27 cellular contexts compared by ENCODE assay signal in the genomic region with DNA sequence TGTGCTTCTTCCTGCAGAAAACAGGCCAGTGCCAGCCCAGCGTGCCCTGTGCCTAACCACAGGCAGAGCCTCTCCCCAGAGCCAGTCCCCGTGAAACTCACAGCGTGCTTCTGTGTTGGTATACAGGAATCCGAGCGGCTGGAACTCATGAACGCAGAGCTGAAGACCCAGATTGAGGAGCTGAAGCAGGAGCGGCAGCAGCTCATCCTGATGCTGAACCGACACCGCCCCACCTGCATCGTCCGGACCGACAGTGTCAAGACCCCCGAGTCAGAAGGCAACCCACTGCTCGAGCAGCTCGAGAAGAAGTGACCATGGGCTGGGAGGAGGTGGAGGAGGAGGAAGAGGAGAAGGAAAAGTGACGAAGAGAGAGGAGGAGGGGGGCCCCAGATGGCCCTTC. TPM values are rescaled to one million over a fixed set of nuclear protein-coding genes. Genes with fewer than 3 reads are reported as not detected.
DNase-seq lines count a peak whose midpoint lies in the region; ATAC-seq and TF ChIP-seq lines count a peak whose summit lies in the region.
"Had no signal": no experiment of that assay in that cellular context is flagged by ENCODE, and none has a peak within 500 bp of the region (broad histone marks: within the 10 kb centered on the region; RNA-seq: fewer than 3 reads in every experiment).

No MANE protein-coding gene starts in this region.

- no peaks in the 10 kb centered on the region for H3K27me3 ChIP-seq in DOHH2 (ENCODE audit: control insufficient read depth, low read length)
- no peaks in the 10 kb centered on the region for H3K27me3 ChIP-seq in stomach smooth muscle (ENCODE audit: control insufficient read depth in 1 of 2, insufficient read depth in 2 of 2, low read length in 2 of 2)
- H3K27me3 ChIP-seq in H7 (ENCODE audit: control insufficient read depth, insufficient read depth, low read length), result no peaks in the 10 kb centered on the region
- H3K27me3 ChIP-seq: suprapubic skin, vagina had no signal

- H3K36me3 ChIP-seq in DOHH2 (ENCODE audit: control insufficient read depth, low read length) (peaks cover 11% of the 10 kb centered on the region), stomach smooth muscle (ENCODE audit: control insufficient read depth in 2 of 2, insufficient read depth in 2 of 2, low read length in 2 of 2) (peaks cover 21 to 32% of the 10 kb centered on the region in 2 donors), H7 (replicated peaks; ENCODE audit: control insufficient read depth, insufficient read depth, low read length) (peaks cover 26% of the 10 kb centered on the region)

- H3K4me2 ChIP-seq in DOHH2 (ENCODE audit: low read length), result peak overlapping the region; percentile 67
- H3K4me2 ChIP-seq: smooth muscle cell had no signal

- H3K27ac ChIP-seq in DOHH2 (ENCODE audit: low read depth, low read length), result peak overlapping the region; percentile 78
- H3K27ac ChIP-seq in stomach smooth muscle (ENCODE audit: low read length), result peak overlapping the region; percentile 70
- H3K27ac ChIP-seq: suprapubic skin, vagina had no signal

- intact Hi-C loops in activated B cell treated with CpG ODN at 0.5 μM for 24 hours (cut with micrococcal nuclease), result no loop called here
- intact Hi-C loops in CD14-positive monocyte (cut with micrococcal nuclease), result no loop called here

- CTCF ChIA-PET in activated B cell treated with CpG ODN at 0.5 μM for 24 hours (lab: Charles Lee), result no interaction called here

- H3K4me1 ChIP-seq in DOHH2 (ENCODE audit: control insufficient read depth, low read length) (peaks cover 83% of the 10 kb centered on the region), stomach smooth muscle (ENCODE audit: control insufficient read depth, insufficient read depth, low read length) (peaks cover 42% of the 10 kb centered on the region)
- H3K4me1 ChIP-seq: Caco-2 had no signal

- TF ChIP-seq CTCF in DOHH2 (IDR thresholded peaks at IDR 0.05; ENCODE audit: low read depth, low read length, poor library complexity, severe bottlenecking), result no peak
- no peak for TF ChIP-seq CTCF in activated B cell treated with CpG ODN at 0.5 μM for 24 hours (IDR thresholded peaks at IDR 0.05)
- TF ChIP-seq CTCF in nephron progenitor cell (IDR thresholded peaks at IDR 0.05), result no peak
- TF ChIP-seq CTCF in CD14-positive monocyte (IDR thresholded peaks at IDR 0.05), result no peak

- H3K4me1 Mint-ChIP-seq in activated B cell treated with CpG ODN at 0.5 μM for 24 hours, result peaks cover 55% of the 10 kb centered on the region
- peaks cover 11% of the 10 kb centered on the region for H3K4me1 Mint-ChIP-seq in nephron progenitor cell
- H3K4me1 Mint-ChIP-seq in CD14-positive monocyte, result no peaks in the 10 kb centered on the region
- H3K4me1 Mint-ChIP-seq: activated naive CD8-positive, alpha-beta T cell treated with anti-CD3 and anti-CD28 coated beads, Interleukin-2, amount 50 U/mL, for 24 hours; central memory CD8-positive, alpha-beta T cell had no signal

- no peaks in the 10 kb centered on the region for H3K79me2 ChIP-seq in DOHH2 (ENCODE audit: control insufficient read depth, low read length)

- peak overlapping the region in 1 of 2 donors; percentile 24 for H3K9ac ChIP-seq in stomach smooth muscle (ENCODE audit: low read length in 2 of 2)

- ATAC-seq in activated B cell treated with CpG ODN at 0.5 μM for 24 hours (ENCODE audit: low read depth), result no peak
- ATAC-seq: activated naive CD8-positive, alpha-beta T cell treated with anti-CD3 and anti-CD28 coated beads, Interleukin-2, amount 50 U/mL, for 24 hours; activated T-cell treated with anti-CD3 and anti-CD28 coated beads, Interleukin-2, amount 50 U/mL, for 4 hours; naive thymus-derived CD4-positive, alpha-beta T cell; Right ventricle myocardium inferior had no signal

- H3K27ac Mint-ChIP-seq in activated B cell treated with CpG ODN at 0.5 μM for 24 hours (peak overlapping the region; percentile 77), nephron progenitor cell (peak overlapping the region; percentile 84), CD14-positive monocyte (peak overlapping the region in 2 of 7 donors; percentile 26 to 77)
- H3K27ac Mint-ChIP-seq: activated CD4-positive, alpha-beta T cell treated with anti-CD3 and anti-CD28 coated beads, Interleukin-2, amount 10 ng/mL, durations not matched to agents 7 days and 5 days; activated naive CD8-positive, alpha-beta T cell treated with anti-CD3 and anti-CD28 coated beads, Interleukin-2, amount 50 U/mL, for 24 hours; naive thymus-derived CD4-positive, alpha-beta T cell had no signal

- peak overlapping the region; percentile 61 for H3K4me3 ChIP-seq in DOHH2 (ENCODE audit: low read length)
- H3K4me3 ChIP-seq in stomach smooth muscle (ENCODE audit: low read length in 2 of 2), result peak overlapping the region in 1 of 2 donors; percentile 15
- H3K4me3 ChIP-seq in H7 (ENCODE audit: insufficient read depth, low read depth, low read length), result no peak overlapping the region
- H3K4me3 ChIP-seq: left ventricle myocardium inferior, smooth muscle cell, suprapubic skin, vagina had no signal

- no peaks in the 10 kb centered on the region for H4K20me1 ChIP-seq in DOHH2 (ENCODE audit: control insufficient read depth, insufficient read depth, low read depth, low read length)

- H3K36me3 Mint-ChIP-seq in activated B cell treated with CpG ODN at 0.5 μM for 24 hours (ENCODE audit: low read depth), result peaks cover 57% of the 10 kb centered on the region
- H3K36me3 Mint-ChIP-seq in nephron progenitor cell (ENCODE audit: low read depth), result peaks cover 16% of the 10 kb centered on the region
- H3K36me3 Mint-ChIP-seq in CD14-positive monocyte, result peaks cover 86 to 93% of the 10 kb centered on the region in 2 donors
- H3K36me3 Mint-ChIP-seq: naive thymus-derived CD4-positive, alpha-beta T cell had no signal

- peaks cover 17% of the 10 kb centered on the region for H3F3A ChIP-seq in DOHH2 (ENCODE audit: control insufficient read depth, insufficient read depth)

- DNase-seq in activated B cell treated with CpG ODN at 0.5 μM for 24 hours (no peak), nephron progenitor cell (no peak), DMS53 (lab: John Stamatoyannopoulos, UW) (no peak), NOMO-1 treated with dmso at 0.1 percent for 144 hours (lab: John Stamatoyannopoulos, UW; ENCODE audit: unreplicated experiment) (no peak), CD14-positive monocyte (ENCODE audit: low spot score) (no peak), H7 (no peak)
- DNase-seq: activated CD4-positive, alpha-beta T cell treated with anti-CD3 and anti-CD28 coated beads, Interleukin-2, amount 10 ng/mL, durations not matched to agents 7 days and 5 days; activated gamma-delta T cell treated with Interleukin-2 at 50 U/mL for 16 hours; activated naive CD8-positive, alpha-beta T cell treated with anti-CD3 and anti-CD28 coated beads, Interleukin-2, amount 50 U/mL, for 24 hours; activated T-cell treated with anti-CD3 and anti-CD28 coated beads, Interleukin-2, amount 50 U/mL, for 4 hours; dermis blood vessel endothelial cell; DMS79 treated with DMSO at 0.1 percent for 48 hours; left ventricle myocardium inferior; naive thymus-derived CD4-positive, alpha-beta T cell; NCI-H1436 treated with DMSO at 0.1 percent for 48 hours; OCI-M1; retina had no signal

- H3K27me3 Mint-ChIP-seq in activated B cell treated with CpG ODN at 0.5 μM for 24 hours (no peaks in the 10 kb centered on the region), nephron progenitor cell (ENCODE audit: low read depth, poor library complexity) (no peaks in the 10 kb centered on the region), CD14-positive monocyte (ENCODE audit: low read depth in 3 of 3) (peaks cover 0 to under 1% (median 0%) of the 10 kb centered on the region in 3 donors)
- H3K27me3 Mint-ChIP-seq: activated CD4-positive, alpha-beta T cell treated with anti-CD3 and anti-CD28 coated beads, Interleukin-2, amount 10 ng/mL, durations not matched to agents 7 days and 5 days; activated naive CD8-positive, alpha-beta T cell treated with anti-CD3 and anti-CD28 coated beads, Interleukin-2, amount 50 U/mL, for 24 hours had no signal

- no peak overlapping the region for H3K4me3 Mint-ChIP-seq in activated B cell treated with CpG ODN at 0.5 μM for 24 hours
- no peak overlapping the region for H3K4me3 Mint-ChIP-seq in nephron progenitor cell
- no peak overlapping the region for H3K4me3 Mint-ChIP-seq in CD14-positive monocyte
- H3K4me3 Mint-ChIP-seq: activated CD4-positive, alpha-beta T cell treated with anti-CD3 and anti-CD28 coated beads, Interleukin-2, amount 10 ng/mL, durations not matched to agents 7 days and 5 days; activated naive CD8-positive, alpha-beta T cell treated with anti-CD3 and anti-CD28 coated beads, Interleukin-2, amount 50 U/mL, for 24 hours; activated T-cell treated with anti-CD3 and anti-CD28 coated beads, Interleukin-2, amount 50 U/mL, for 4 hours; central memory CD8-positive, alpha-beta T cell; naive thymus-derived CD4-positive, alpha-beta T cell had no signal

- no peaks in the 10 kb centered on the region for H3K9me2 ChIP-seq in DOHH2 (replicated peaks; ENCODE audit: control insufficient read depth, low read length)

- no peaks in the 10 kb centered on the region for H3K9me3 Mint-ChIP-seq in activated B cell treated with CpG ODN at 0.5 μM for 24 hours
- no peaks in the 10 kb centered on the region for H3K9me3 Mint-ChIP-seq in nephron progenitor cell
- no peaks in the 10 kb centered on the region for H3K9me3 Mint-ChIP-seq in CD14-positive monocyte
- H3K9me3 Mint-ChIP-seq: activated CD4-positive, alpha-beta T cell treated with anti-CD3 and anti-CD28 coated beads, Interleukin-2, amount 10 ng/mL, durations not matched to agents 7 days and 5 days; activated naive CD8-positive, alpha-beta T cell treated with anti-CD3 and anti-CD28 coated beads, Interleukin-2, amount 50 U/mL, for 24 hours; activated T-cell treated with anti-CD3 and anti-CD28 coated beads, Interleukin-2, amount 50 U/mL, for 4 hours; central memory CD8-positive, alpha-beta T cell; naive thymus-derived CD4-positive, alpha-beta T cell had no signal

- POLR2A ChIA-PET in activated B cell treated with CpG ODN at 0.5 μM for 24 hours (lab: Charles Lee), result interaction anchor here (0.9 to 2.0 kb wide), 3 partner anchors 11 to 30 kb away, joined by 3 to 5 read pairs (median 4); no protein-coding TSS in a partner anchor

- H3K9me3 ChIP-seq in DOHH2 (ENCODE audit: control insufficient read depth, insufficient read depth, low read length) (no peaks in the 10 kb centered on the region), stomach smooth muscle (ENCODE audit: control insufficient read depth in 2 of 2, low read length in 2 of 2) (no peaks in the 10 kb centered on the region)
- H3K9me3 ChIP-seq: Caco-2, left ventricle myocardium inferior, suprapubic skin, vagina had no signal

RNA-seq across cellular contexts. Expression of gene JDP2, which starts 41.3 kb away (rescaled TPM):
- 21.2 and 21.8 TPM in 2 replicates for total RNA-seq in activated B cell treated with CpG ODN at 0.5 μM for 24 hours
- polyA plus RNA-seq in CD14-positive monocyte, result 10 to 100 TPM in 1 of 2 donors, 1 to 10 TPM in 1; 3.5 to 14.2 TPM
- 30.2 and 37.9 TPM in 2 replicates for total RNA-seq in H7 (2014; rRNA removed; shearing (Covaris generic))
- polyA plus RNA-seq: naive thymus-derived CD4-positive, alpha-beta T cell had no signal

RNA-seq across cellular contexts. Expression of gene BATF, which starts 53.1 kb away (rescaled TPM):
- 160 and 171 TPM in 2 replicates for total RNA-seq in activated B cell treated with CpG ODN at 0.5 μM for 24 hours
- 10 to 100 TPM; 20.9 to 25.8 TPM for polyA plus RNA-seq in CD14-positive monocyte
- not detected in 2 replicates for total RNA-seq in H7 (2014; rRNA removed; shearing (Covaris generic))
- total RNA-seq: A673, smooth muscle cell had no signal
- polyA plus RNA-seq: BJ, smooth muscle cell had no signal

Comparison
In these comparisons a context has a peak if more than half of its experiments do, and no peak if none do; other contexts are left out.
1. RNA of gene BATF, which starts 53.1 kb away (total RNA-seq): 160 to 171 TPM in activated B cell treated with CpG ODN at 0.5 μM for 24 hours; not detected in H7; every median in the first group is over 100 times any median in the second.